ENCODE assay signal across 31 cellular contexts in genomic region chr10:5533098-5533731, GRCh38. TPM values are rescaled to one million over a fixed set of nuclear protein-coding genes. Genes with fewer than 3 reads are reported as not detected.
DNase-seq lines count a peak whose midpoint lies in the region; ATAC-seq and TF ChIP-seq lines count a peak whose summit lies in the region.
"Had no signal": no experiment of that assay in that cellular context is flagged by ENCODE, and none has a peak within 500 bp of the region (broad histone marks: within the 10 kb centered on the region; RNA-seq: fewer than 3 reads in every experiment).

No MANE protein-coding gene starts in this region.

- intact Hi-C loops in cardiac septum (cut with DNase I) (loop anchor here (5.0 kb wide), 1 partner anchor 84 kb away; no protein-coding TSS in a partner anchor), posterior vena cava (cut with DNase I) (loop anchor here in 1 of 2 donors (5.0 kb wide), 1 partner anchor 1246 kb away; no protein-coding TSS in a partner anchor), aorta (cut with DNase I) (loop anchor here (5.0 kb wide), 2 partner anchors 66 to 71 kb away; no protein-coding TSS in a partner anchor)

- no peak for ATAC-seq in aorta (ENCODE audit: low FRiP score)
- ATAC-seq: activated CD8-positive, alpha-beta memory T cell treated with anti-CD3 and anti-CD28 coated beads, Interleukin-2, amount 10 ng/mL, durations not matched to agents 7 days and 5 days; heart left ventricle; K562; left lung; Panc1 had no signal

- H3K9me3 ChIP-seq in right atrium auricular region (no peaks in the 10 kb centered on the region), aorta (ENCODE audit: control insufficient read depth, low read length) (no peaks in the 10 kb centered on the region)
- H3K9me3 ChIP-seq: adrenal gland, HAP-1, heart left ventricle, left lung, SJSA1 had no signal

- DNase-seq in cardiac septum (ENCODE audit: low spot score) (peak; percentile 71), right atrium auricular region (ENCODE audit: low spot score) (no peak), iPS-NIHi11 (ENCODE audit: low spot score) (peak; percentile 54), posterior vena cava (ENCODE audit: low spot score) (peak; percentile 79), aorta (peak; percentile 65 to 67), CD1c-positive myeloid dendritic cell (ENCODE audit: extremely low spot score) (no peak), GDM1 (lab: John Stamatoyannopoulos, UW) (no peak), HUDEP-2 (lab: John Stamatoyannopoulos, UW; ENCODE audit: unreplicated experiment in 76 of 76) (no peak)
- DNase-seq: activated CD4-positive, alpha-beta T cell treated with anti-CD3 and anti-CD28 coated beads for 48 hours; activated CD8-positive, alpha-beta memory T cell treated with anti-CD3 and anti-CD28 coated beads, Interleukin-2, amount 10 ng/mL, durations not matched to agents 7 days and 5 days; activated gamma-delta T cell treated with Interleukin-2 at 50 U/mL for 16 hours; adrenal gland; C1 segment of cervical spinal cord; dermis blood vessel endothelial cell; EL; MM.1S; NCI-H1417 treated with DMSO at 0.1 percent for 48 hours; NCI-H2107; NCI-H510A; stimulated activated CD4-positive, alpha-beta T cell treated with anti-CD3 and anti-CD28 coated beads, Interleukin-4, amount 100 ng/mL, for 24 hours; T-helper 1 cell had no signal

- no peak for TF ChIP-seq CTCF in right atrium auricular region (IDR thresholded peaks at IDR 0.05)

- H3K36me3 ChIP-seq in right atrium auricular region = no peaks in the 10 kb centered on the region
- no peaks in the 10 kb centered on the region for H3K36me3 ChIP-seq in aorta (ENCODE audit: control insufficient read depth in 1 of 2, insufficient read depth in 2 of 2, low read length in 1 of 2)
- H3K36me3 ChIP-seq: adrenal gland, HAP-1, heart left ventricle, left lung, SJSA1 had no signal

- no peaks in the 10 kb centered on the region for H3K27me3 ChIP-seq in right atrium auricular region
- H3K27me3 ChIP-seq in aorta (ENCODE audit: control insufficient read depth in 1 of 2, insufficient read depth in 2 of 2, low read length in 1 of 2) = no peaks in the 10 kb centered on the region
- H3K27me3 ChIP-seq: adrenal gland, heart left ventricle, left lung, SJSA1 had no signal

- H3K4me1 ChIP-seq in right atrium auricular region (peaks cover 0 to 9% of the 10 kb centered on the region in 2 donors), aorta (ENCODE audit: control insufficient read depth in 1 of 2, insufficient read depth in 2 of 2, low read length in 2 of 2) (no peaks in the 10 kb centered on the region)
- H3K4me1 ChIP-seq: adrenal gland, HAP-1 had no signal

- WGBS in aorta, 2 donors = 74 to 75% methylated on average over 20 to 21 of the region's 21 CpGs

- H3K27ac ChIP-seq in right atrium auricular region (no peak overlapping the region), aorta (ENCODE audit: low read depth in 1 of 2, low read length in 2 of 2) (no peak overlapping the region)
- H3K27ac ChIP-seq: adrenal gland, left lung, SJSA1 had no signal

- no peak overlapping the region for H3K4me3 ChIP-seq in right atrium auricular region
- no peak overlapping the region for H3K4me3 ChIP-seq in aorta (ENCODE audit: low read length in 2 of 2)
- H3K4me3 ChIP-seq: adrenal gland, HAP-1, heart left ventricle, K562, left lung, SJSA1 had no signal

RNA-seq across cellular contexts. Expression of gene CALML3, which starts 8.5 kb away (rescaled TPM):
- total RNA-seq in cardiac septum (not detected), right atrium auricular region (not detected), posterior vena cava (not detected), aorta (not detected)
- polyA plus RNA-seq in aorta = under 1 TPM; 0.10 to 0.13 TPM
- total RNA-seq: activated CD8-positive, alpha-beta memory T cell treated with anti-CD3 and anti-CD28 coated beads, Interleukin-2, amount 10 ng/mL, durations not matched to agents 7 days and 5 days; adrenal gland; dermis blood vessel endothelial cell; heart left ventricle; K562; left lung; neural crest cell; pulmonary artery endothelial cell; SJSA1; urinary bladder had no signal
- polyA plus RNA-seq: AG04450, K562, urinary bladder had no signal

RNA-seq across cellular contexts. Expression of gene CALML5, which starts 33.8 kb away (rescaled TPM):
- total RNA-seq in cardiac septum (not detected), right atrium auricular region (not detected), posterior vena cava (not detected), aorta (not detected)
- not detected for polyA plus RNA-seq in aorta
- total RNA-seq: activated CD8-positive, alpha-beta memory T cell treated with anti-CD3 and anti-CD28 coated beads, Interleukin-2, amount 10 ng/mL, durations not matched to agents 7 days and 5 days; adrenal gland; dermis blood vessel endothelial cell; heart left ventricle; K562; left lung; neural crest cell; pulmonary artery endothelial cell; SJSA1; urinary bladder had no signal
- polyA plus RNA-seq: adrenal gland, AG04450, heart left ventricle, K562, urinary bladder had no signal

Comparison
In these comparisons a context has a peak if more than half of its experiments do, and no peak if none do; other contexts are left out.
1. DNase-seq: peak in cardiac septum (single experiment), iPS-NIHi11 (single experiment), posterior vena cava (single experiment) and aorta (2 of 2); none in right atrium auricular region (single experiment), CD1c-positive myeloid dendritic cell (single experiment), GDM1 (single experiment) and HUDEP-2 (0 of 76).